ENCODE assay signal across 1 cellular context in the genomic region with DNA sequence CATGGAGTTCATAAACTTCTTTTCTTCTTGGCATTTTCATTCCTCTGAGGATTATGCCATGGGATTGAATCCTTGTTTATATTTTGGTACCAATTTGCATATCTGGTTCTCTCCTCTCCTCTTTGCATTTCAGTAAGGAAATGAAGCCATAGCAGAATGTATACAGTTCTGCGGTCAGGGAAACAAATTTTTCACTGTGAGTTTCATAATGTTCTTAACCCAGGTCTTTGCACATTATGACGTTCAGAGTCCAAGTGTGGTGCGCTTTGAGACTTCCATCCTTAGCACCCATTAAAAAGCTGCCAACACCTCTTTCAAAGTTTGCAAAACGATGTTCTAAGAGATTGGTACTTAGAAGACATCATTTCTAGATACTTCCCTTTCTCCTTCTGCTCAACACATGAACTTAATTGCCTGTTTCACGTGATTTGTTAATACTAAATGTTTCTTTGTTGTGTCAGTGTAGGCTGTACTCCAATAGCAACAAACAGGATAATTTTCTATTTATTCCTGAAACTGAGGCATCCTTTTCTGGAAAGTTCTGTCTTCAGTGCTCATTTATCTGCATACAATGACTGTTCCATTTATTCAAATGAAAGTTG.
TF ChIP-seq lines count a peak whose summit lies in the region.

No MANE protein-coding gene starts in this region.

TF ChIP-seq in IMR-90, 13 proteins besides CTCF, POLR2A, EP300 and RAD21:
- no peak for TF ChIP-seq RFX5 (IDR thresholded peaks at IDR 0.05; ENCODE audit: low read depth, low read length)
- no peak for TF ChIP-seq RCOR1 (IDR thresholded peaks at IDR 0.05; ENCODE audit: insufficient replicate concordance, low read length)
- no peak for TF ChIP-seq MAZ (IDR thresholded peaks at IDR 0.05; ENCODE audit: borderline replicate concordance, low read depth, low read length)
- no peak for TF ChIP-seq NFE2L2 (IDR thresholded peaks at IDR 0.05; ENCODE audit: low read depth, low read length)
- TF ChIP-seq, protein P1, sequence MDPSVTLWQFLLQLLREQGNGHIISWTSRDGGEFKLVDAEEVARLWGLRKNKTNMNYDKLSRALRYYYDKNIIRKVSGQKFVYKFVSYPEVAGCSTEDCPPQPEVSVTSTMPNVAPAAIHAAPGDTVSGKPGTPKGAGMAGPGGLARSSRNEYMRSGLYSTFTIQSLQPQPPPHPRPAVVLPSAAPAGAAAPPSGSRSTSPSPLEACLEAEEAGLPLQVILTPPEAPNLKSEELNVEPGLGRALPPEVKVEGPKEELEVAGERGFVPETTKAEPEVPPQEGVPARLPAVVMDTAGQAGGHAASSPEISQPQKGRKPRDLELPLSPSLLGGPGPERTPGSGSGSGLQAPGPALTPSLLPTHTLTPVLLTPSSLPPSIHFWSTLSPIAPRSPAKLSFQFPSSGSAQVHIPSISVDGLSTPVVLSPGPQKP (IDR thresholded peaks at IDR 0.05; ENCODE audit: borderline replicate concordance, low read depth, low read length) = no peak
- TF ChIP-seq, protein P2, sequence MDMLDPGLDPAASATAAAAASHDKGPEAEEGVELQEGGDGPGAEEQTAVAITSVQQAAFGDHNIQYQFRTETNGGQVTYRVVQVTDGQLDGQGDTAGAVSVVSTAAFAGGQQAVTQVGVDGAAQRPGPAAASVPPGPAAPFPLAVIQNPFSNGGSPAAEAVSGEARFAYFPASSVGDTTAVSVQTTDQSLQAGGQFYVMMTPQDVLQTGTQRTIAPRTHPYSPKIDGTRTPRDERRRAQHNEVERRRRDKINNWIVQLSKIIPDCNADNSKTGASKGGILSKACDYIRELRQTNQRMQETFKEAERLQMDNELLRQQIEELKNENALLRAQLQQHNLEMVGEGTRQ (IDR thresholded peaks at IDR 0.05; ENCODE audit: low read depth, low read length) = no peak
- TF ChIP-seq BHLHE40 (IDR thresholded peaks at IDR 0.05; ENCODE audit: low read depth, low read length) = no peak
- no peak for TF ChIP-seq MAFK (IDR thresholded peaks at IDR 0.05; ENCODE audit: low read depth, low read length)
- no peak for TF ChIP-seq FOS (IDR thresholded peaks at IDR 0.05; ENCODE audit: low read depth, low read length)
- no peak for TF ChIP-seq CEBPB (IDR thresholded peaks at IDR 0.05; ENCODE audit: low read depth, low read length)
- no peak for TF ChIP-seq CHD1 (IDR thresholded peaks at IDR 0.05; ENCODE audit: low read depth, low read length)
- TF ChIP-seq MXI1 (IDR thresholded peaks at IDR 0.05; ENCODE audit: borderline replicate concordance, low read depth, low read length) = no peak
- no peak for TF ChIP-seq SMC3 (IDR thresholded peaks at IDR 0.05; ENCODE audit: low read depth, low read length)
TF ChIP-seq in IMR-90: peak in this region for 0.
